Comparison of ENCODE assay signal across 1 cellular context in the genomic region with DNA sequence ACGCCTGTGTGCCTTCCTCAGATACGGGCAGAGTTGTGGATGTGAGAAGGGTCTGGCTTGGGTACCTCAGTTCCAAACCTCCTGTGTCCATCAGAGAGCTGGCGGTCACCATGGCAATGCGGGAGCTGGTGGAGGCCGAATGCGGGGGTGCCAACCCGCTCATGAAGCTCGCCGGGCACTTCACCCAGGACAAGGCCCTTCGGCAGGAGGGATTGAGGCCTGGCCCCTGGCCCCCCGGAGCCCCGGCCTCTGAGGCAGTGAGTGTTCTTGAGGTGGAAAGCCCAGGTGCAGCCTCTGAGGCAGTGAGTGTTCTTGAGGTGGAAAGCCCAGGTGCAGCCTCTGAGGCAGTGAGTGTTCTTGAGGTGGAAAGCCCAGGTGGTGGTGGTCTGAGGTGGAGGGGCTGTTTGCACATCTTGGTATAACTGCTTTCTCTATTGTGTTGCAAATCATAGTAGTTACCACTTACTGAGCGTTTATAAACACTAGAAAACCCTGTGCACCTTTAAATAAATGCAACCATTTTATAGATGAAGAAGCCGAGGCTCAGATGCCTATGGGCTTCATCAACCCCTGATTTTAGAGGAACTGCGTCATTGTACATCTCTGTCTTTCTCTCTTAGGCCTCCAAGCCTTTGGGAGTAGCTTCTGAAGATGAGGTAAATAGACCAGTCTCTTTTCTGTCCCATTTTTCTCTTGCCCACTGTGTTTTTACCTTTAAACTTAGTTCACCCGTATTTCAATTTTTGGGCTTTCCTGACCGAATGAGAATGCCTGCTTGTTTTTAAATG.
TF ChIP-seq lines count a peak whose summit lies in the region.

No MANE protein-coding gene starts in this region.

TF ChIP-seq in H1, 55 proteins besides CTCF, POLR2A, EP300 and RAD21 (continued from another document):
- no peak for TF ChIP-seq CBX8 (IDR thresholded peaks at IDR 0.05; ENCODE audit: borderline replicate concordance, low read depth, low read length)
- TF ChIP-seq HDAC6 (IDR thresholded peaks at IDR 0.05; ENCODE audit: low read depth, low read length): no peak
- TF ChIP-seq EZH2 (IDR thresholded peaks at IDR 0.05; ENCODE audit: low read depth, low read length, severe bottlenecking): no peak
- no peak for TF ChIP-seq TEAD4 (IDR thresholded peaks at IDR 0.05; ENCODE audit: low read depth, low read length)
- no peak for TF ChIP-seq SP4 (IDR thresholded peaks at IDR 0.05; ENCODE audit: low read length)
- TF ChIP-seq CHD1 (IDR thresholded peaks at IDR 0.05; ENCODE audit: low read depth, low read length): no peak
- no peak for TF ChIP-seq SIRT6 (IDR thresholded peaks at IDR 0.05; ENCODE audit: low read length)
